ENCODE assay signal across 9 cellular contexts in genomic region chr13:45847554-45848224, GRCh38. TPM values are rescaled to one million over a fixed set of nuclear protein-coding genes. Genes with fewer than 3 reads are reported as not detected.
A peak's percentile ranks its signal among the peaks of the same experiment; 100 is the strongest.
DNase-seq lines count a peak whose midpoint lies in the region; ATAC-seq, FAIRE-seq and TF ChIP-seq lines count a peak whose summit lies in the region.
"Had no signal": no experiment of that assay in that cellular context is flagged by ENCODE, and none has a peak within 500 bp of the region (broad histone marks: within the 10 kb centered on the region; RNA-seq: fewer than 3 reads in every experiment).

No MANE protein-coding gene starts in this region.

- CTCF ChIA-PET in CD4-positive, alpha-beta memory T cell (lab: Charles Lee; ENCODE audit: partially characterized antibody) = interaction anchor here (0.9 to 2.3 kb wide), 4 partner anchors 9 to 224 kb away, joined by 3 to 6 read pairs (median 4); no protein-coding TSS in a partner anchor

- H3K9me3 ChIP-seq in CD4-positive, alpha-beta memory T cell (ENCODE audit: control insufficient read depth in 1 of 2, low read length in 2 of 2) = no peaks in the 10 kb centered on the region
- no peaks in the 10 kb centered on the region for H3K9me3 ChIP-seq in vagina
- no peaks in the 10 kb centered on the region for H3K9me3 ChIP-seq in SJCRH30 (replicated peaks)

- TF ChIP-seq POLR2A in vagina (IDR thresholded peaks at IDR 0.05) = no peak

- no peaks in the 10 kb centered on the region for H3K36me3 Mint-ChIP-seq in CD4-positive, alpha-beta memory T cell
- H3K36me3 Mint-ChIP-seq in T-helper 2 cell treated with Interferon-gamma antibody and Interleukin-4, amounts not matched to agents 5 μg/mL and 100 μg/mL, for 36 hours (ENCODE audit: low read depth) = no peaks in the 10 kb centered on the region

- FAIRE-seq in HTR-8/SVneo (lab: Jason Lieb, UNC) = no peak

- no peak overlapping the region for H3K27ac ChIP-seq in CD4-positive, alpha-beta memory T cell (ENCODE audit: low read depth, low read length)
- no peak overlapping the region for H3K27ac ChIP-seq in vagina
- H3K27ac ChIP-seq in SJCRH30 = no peak overlapping the region

- peak overlapping the region; percentile 34 to 90 (median 69) for H3K27ac Mint-ChIP-seq in CD4-positive, alpha-beta memory T cell
- peak overlapping the region; percentile 70 for H3K27ac Mint-ChIP-seq in T-helper 2 cell treated with Interferon-gamma antibody and Interleukin-4, amounts not matched to agents 5 μg/mL and 100 μg/mL, for 36 hours

- no peaks in the 10 kb centered on the region for H3K9me3 Mint-ChIP-seq in CD4-positive, alpha-beta memory T cell
- H3K9me3 Mint-ChIP-seq in T-helper 2 cell treated with Interferon-gamma antibody and Interleukin-4, amounts not matched to agents 5 μg/mL and 100 μg/mL, for 36 hours = no peaks in the 10 kb centered on the region

- POLR2A ChIA-PET in CD4-positive, alpha-beta memory T cell (lab: Charles Lee; ENCODE audit: partially characterized antibody) = interaction anchor here (0.7 to 2.7 kb wide), 6 partner anchors 8 to 325 kb away, joined by 3 to 9 read pairs (median 4); no protein-coding TSS in a partner anchor

- ATAC-seq in HG03097 (IDR thresholded peaks at IDR 0.05; ENCODE audit: low FRiP score, unreplicated experiment) (peak; percentile 45), HG02798 (IDR thresholded peaks at IDR 0.05; ENCODE audit: poor library complexity, unreplicated experiment) (no peak)

- peaks cover 49% of the 10 kb centered on the region for H3K4me1 ChIP-seq in CD4-positive, alpha-beta memory T cell (ENCODE audit: insufficient read depth, low read length)
- H3K4me1 ChIP-seq in vagina (peaks cover 15% of the 10 kb centered on the region), SJCRH30 (no peaks in the 10 kb centered on the region)

- H3K27me3 ChIP-seq in CD4-positive, alpha-beta memory T cell (ENCODE audit: insufficient read depth, low read length) = peaks cover 10% of the 10 kb centered on the region
- no peaks in the 10 kb centered on the region for H3K27me3 ChIP-seq in vagina
- H3K27me3 ChIP-seq in SJCRH30 = no peaks in the 10 kb centered on the region

- H3K27me3 Mint-ChIP-seq in CD4-positive, alpha-beta memory T cell = peaks cover 0 to 15% of the 10 kb centered on the region in 2 donors
- peaks cover 45% of the 10 kb centered on the region for H3K27me3 Mint-ChIP-seq in T-helper 2 cell treated with Interferon-gamma antibody and Interleukin-4, amounts not matched to agents 5 μg/mL and 100 μg/mL, for 36 hours (ENCODE audit: low read depth)

- DNase-seq in CD4-positive, alpha-beta memory T cell = peak; percentile 62 to 75 (median 67)
- DNase-seq in T-helper 2 cell treated with Interferon-gamma antibody and Interleukin-4, amounts not matched to agents 5 μg/mL and 100 μg/mL, for 36 hours (ENCODE audit: low spot score) = no peak
- peak; percentile 66 for DNase-seq in glomerular visceral epithelial cell (ENCODE audit: extremely low spot score)
- no peak for DNase-seq in vagina (ENCODE audit: extremely low spot score in 2 of 2)
- no peak for DNase-seq in SJCRH30
- no peak for DNase-seq in HTR-8/SVneo (ENCODE audit: insufficient read length, low spot score)

- no peaks in the 10 kb centered on the region for H3K36me3 ChIP-seq in CD4-positive, alpha-beta memory T cell (ENCODE audit: insufficient read depth, low read length)
- H3K36me3 ChIP-seq in vagina (no peaks in the 10 kb centered on the region), SJCRH30 (no peaks in the 10 kb centered on the region)

- no peak overlapping the region for H3K4me3 ChIP-seq in CD4-positive, alpha-beta memory T cell (ENCODE audit: low read length in 2 of 2)
- no peak overlapping the region for H3K4me3 ChIP-seq in vagina
- no peak overlapping the region for H3K4me3 ChIP-seq in SJCRH30

- H3K4me3 Mint-ChIP-seq in CD4-positive, alpha-beta memory T cell = peak overlapping the region; percentile 46 to 88 (median 77)
- H3K4me3 Mint-ChIP-seq in T-helper 2 cell treated with Interferon-gamma antibody and Interleukin-4, amounts not matched to agents 5 μg/mL and 100 μg/mL, for 36 hours = peak overlapping the region; percentile 77

- TF ChIP-seq CTCF in vagina (IDR thresholded peaks at IDR 0.05) = no peak

- intact Hi-C loops in CD4-positive, alpha-beta memory T cell (cut with micrococcal nuclease) = no loop called here
- intact Hi-C loops in vagina (cut with DNase I) = no loop called here

- H3K4me1 Mint-ChIP-seq in CD4-positive, alpha-beta memory T cell = peaks cover 36 to 60% (median 49%) of the 10 kb centered on the region in 4 donors
- peaks cover 44% of the 10 kb centered on the region for H3K4me1 Mint-ChIP-seq in T-helper 2 cell treated with Interferon-gamma antibody and Interleukin-4, amounts not matched to agents 5 μg/mL and 100 μg/mL, for 36 hours (ENCODE audit: low read depth)

RNA-seq across cellular contexts. Expression of gene SIAH3, which starts 3.9 kb away (rescaled TPM):
- total RNA-seq in CD4-positive, alpha-beta memory T cell = 1 to 10 TPM; 1.5 to 1.9 TPM
- polyA plus RNA-seq in CD4-positive, alpha-beta memory T cell = under 1 TPM in 1 of 2 donors, not detected in 1; 0.13 TPM
- total RNA-seq in vagina = not detected
- total RNA-seq in SJCRH30 (2014; rRNA removed; shearing (Covaris generic)) = not detected in 2 replicates
- total RNA-seq: myocyte had no signal

Comparison
In these comparisons a context has a peak if more than half of its experiments do, and no peak if none do; other contexts are left out.
1. DNase-seq: peak in CD4-positive, alpha-beta memory T cell (5 of 5) and glomerular visceral epithelial cell (single experiment); none in T-helper 2 cell treated with Interferon-gamma antibody and Interleukin-4, amounts not matched to agents 5 μg/mL and 100 μg/mL, for 36 hours (single experiment), vagina (0 of 2), SJCRH30 (0 of 2) and HTR-8/SVneo (single experiment).